In the genomic region with DNA sequence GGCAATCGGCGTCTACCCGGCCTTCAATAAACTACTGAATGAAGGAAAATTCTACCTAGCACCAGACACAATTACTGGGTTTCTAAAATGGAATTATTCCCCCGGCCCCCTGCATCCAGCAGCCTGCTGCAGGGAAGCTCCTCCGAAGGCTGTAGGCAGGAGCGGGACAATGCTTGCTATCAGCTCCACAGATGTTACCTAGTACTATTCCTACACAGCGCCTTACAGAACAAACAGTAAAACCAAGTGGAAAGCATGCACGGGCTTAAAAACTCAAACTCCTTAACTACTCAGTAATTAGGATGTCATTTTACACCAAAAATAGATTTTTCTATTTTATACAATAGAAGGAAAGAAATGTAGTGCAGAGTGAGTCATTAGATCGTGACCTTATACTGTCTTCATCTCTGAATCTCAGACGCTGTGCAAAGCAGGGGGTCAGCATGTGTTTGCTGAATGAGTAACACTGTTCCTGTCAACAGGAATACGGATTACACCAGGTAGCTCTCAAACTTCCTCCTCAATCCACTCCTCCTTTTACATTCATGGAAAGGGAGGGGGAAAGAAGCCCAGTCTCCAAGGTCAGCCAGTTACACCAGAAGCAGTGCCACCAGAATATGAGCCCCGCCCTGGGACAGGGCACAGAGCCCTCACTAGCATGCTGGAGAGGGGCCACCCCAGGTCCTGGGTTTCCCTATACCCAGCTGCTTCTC, we compare ENCODE assay signal across 9 cellular contexts.
A peak's percentile ranks its signal among the peaks of the same experiment; 100 is the strongest.
DNase-seq lines count a peak whose midpoint lies in the region; ATAC-seq, FAIRE-seq and TF ChIP-seq lines count a peak whose summit lies in the region.
"Had no signal": no experiment of that assay in that cellular context is flagged by ENCODE, and none has a peak within 500 bp of the region (broad histone marks: within the 10 kb centered on the region; RNA-seq: fewer than 3 reads in every experiment).

No MANE protein-coding gene starts in this region.

- H3K36me3 ChIP-seq in keratinocyte (ENCODE audit: control insufficient read depth in 2 of 2, extremely low read depth in 1 of 2, insufficient read depth in 2 of 2, low read length in 2 of 2) (no peaks in the 10 kb centered on the region), thoracic aorta (no peaks in the 10 kb centered on the region)

- H4K20me1 ChIP-seq in keratinocyte (ENCODE audit: control insufficient read depth, extremely low read depth, insufficient read depth, low read length), result no peaks in the 10 kb centered on the region

- FAIRE-seq in keratinocyte (lab: Jason Lieb, UNC), result peak; percentile 39

- dilution Hi-C loops in keratinocyte (cut with MboI; ENCODE audit: extremely low pct_ligation_motif_present, low sequenced_read_pairs), result no loop called here

- H3K9me3 ChIP-seq in keratinocyte (ENCODE audit: control insufficient read depth, low read depth, low read length), result no peaks in the 10 kb centered on the region
- H3K9me3 ChIP-seq in thoracic aorta, result no peaks in the 10 kb centered on the region

- H3K4me1 ChIP-seq in keratinocyte (ENCODE audit: control insufficient read depth, extremely low read depth, insufficient read depth, low read length) (peaks cover 44% of the 10 kb centered on the region), thoracic aorta (ENCODE audit: control insufficient read depth in 1 of 2, low read depth in 2 of 2) (peaks cover 85 to 100% of the 10 kb centered on the region in 2 donors)

- no peak overlapping the region for H3K4me3 ChIP-seq in astrocyte of the cerebellum (ENCODE audit: low read depth, low read length)
- H3K4me3 ChIP-seq in keratinocyte (ENCODE audit: control insufficient read depth in 2 of 3, extremely low read depth in 1 of 3, insufficient read depth in 2 of 3, low read depth in 1 of 3, low read length in 3 of 3), result no peak overlapping the region
- H3K4me3 ChIP-seq in thoracic aorta, result peak overlapping the region; percentile 22

- peak overlapping the region; percentile 17 for H3K4me2 ChIP-seq in keratinocyte (ENCODE audit: control insufficient read depth, extremely low read depth, insufficient read depth, low read depth, low read length)

- H3K27me3 ChIP-seq in keratinocyte (ENCODE audit: control insufficient read depth, extremely low read depth, insufficient read depth, low read length) (no peaks in the 10 kb centered on the region), thoracic aorta (replicated peaks; ENCODE audit: insufficient read depth) (no peaks in the 10 kb centered on the region)

- peaks cover 55% of the 10 kb centered on the region for H3K79me2 ChIP-seq in keratinocyte (ENCODE audit: control insufficient read depth, insufficient read depth, low read length)

- in situ Hi-C loops in astrocyte of the cerebellum (cut with HindIII; ENCODE audit: low sequenced_read_pairs), result loop anchor here (5.0 kb wide), 1 partner anchor 58 kb away; no protein-coding TSS in a partner anchor

- no peak overlapping the region for H3K9ac ChIP-seq in keratinocyte (ENCODE audit: control insufficient read depth, extremely low read depth, insufficient read depth, low read length)

- peak; percentile 70 for DNase-seq in HT-29 (ENCODE audit: low spot score)
- peak; percentile 62 for DNase-seq in astrocyte of the cerebellum (ENCODE audit: low read depth)
- no peak for DNase-seq in keratinocyte (ENCODE audit: low read depth, low spot score)
- no peak for DNase-seq in thoracic aorta (ENCODE audit: low spot score)
- no peak for DNase-seq in D341Med (ENCODE audit: low spot score)
- no peak for DNase-seq in activated CD8-positive, alpha-beta memory T cell treated with anti-CD3 and anti-CD28 coated beads, Interleukin-2, amount 50 U/mL, for 48 hours
- DNase-seq in 8988T, result no peak
- DNase-seq: activated naive CD8-positive, alpha-beta T cell treated with anti-CD3 and anti-CD28 coated beads, Interleukin-2, amount 10 ng/mL, durations not matched to agents 7 days and 5 days had no signal

- H3K27ac ChIP-seq in keratinocyte (ENCODE audit: control insufficient read depth, insufficient read depth, low read length), result peak overlapping the region; percentile 61
- H3K27ac ChIP-seq in thoracic aorta, result peak overlapping the region; percentile 97

- H2AFZ ChIP-seq in keratinocyte (ENCODE audit: control insufficient read depth, low read length), result no peak overlapping the region

- TF ChIP-seq CTCF in astrocyte of the cerebellum (IDR thresholded peaks at IDR 0.05; ENCODE audit: low read depth, low read length, missing control alignments), result no peak
- TF ChIP-seq CTCF in keratinocyte (optimal IDR thresholded peaks at IDR 0.05 in 1 of 3, IDR thresholded peaks at IDR 0.05 in 1 of 3, conservative IDR thresholded peaks at IDR 0.05 in 1 of 3; ENCODE audit: extremely low read depth in 1 of 3, insufficient read depth in 2 of 3, low read length in 3 of 3), result no peak
- no peak for TF ChIP-seq CTCF in thoracic aorta (IDR thresholded peaks at IDR 0.05)

- peaks cover 5% of the 10 kb centered on the region for H3K9me1 ChIP-seq in keratinocyte (ENCODE audit: control insufficient read depth, extremely low read depth, insufficient read depth, low read length)

- ATAC-seq in thoracic aorta (ENCODE audit: insufficient number of reproducible peaks, low FRiP score, low read depth), result peak; percentile 48
- ATAC-seq in GM19023 (IDR thresholded peaks at IDR 0.05; ENCODE audit: unreplicated experiment), result no peak

Comparison
In these comparisons a context has a peak if more than half of its experiments do, and no peak if none do; other contexts are left out.
1. DNase-seq: peak in HT-29 (single experiment) and astrocyte of the cerebellum (single experiment); none in keratinocyte (single experiment), thoracic aorta (single experiment), D341Med (single experiment), activated CD8-positive, alpha-beta memory T cell treated with anti-CD3 and anti-CD28 coated beads, Interleukin-2, amount 50 U/mL, for 48 hours (single experiment) and 8988T (single experiment).